1 cellular context compared by ENCODE assay signal in genomic region chr17:81926451-81927144, GRCh38.
A peak's percentile ranks its signal among the peaks of the same experiment; 100 is the strongest.
TF ChIP-seq lines count a peak whose summit lies in the region.

No MANE protein-coding gene starts in this region.

TF ChIP-seq in HEK293, 187 proteins besides CTCF, POLR2A, EP300 and RAD21 (continued from another document and continues in another):
- TF ChIP-seq, protein P1, sequence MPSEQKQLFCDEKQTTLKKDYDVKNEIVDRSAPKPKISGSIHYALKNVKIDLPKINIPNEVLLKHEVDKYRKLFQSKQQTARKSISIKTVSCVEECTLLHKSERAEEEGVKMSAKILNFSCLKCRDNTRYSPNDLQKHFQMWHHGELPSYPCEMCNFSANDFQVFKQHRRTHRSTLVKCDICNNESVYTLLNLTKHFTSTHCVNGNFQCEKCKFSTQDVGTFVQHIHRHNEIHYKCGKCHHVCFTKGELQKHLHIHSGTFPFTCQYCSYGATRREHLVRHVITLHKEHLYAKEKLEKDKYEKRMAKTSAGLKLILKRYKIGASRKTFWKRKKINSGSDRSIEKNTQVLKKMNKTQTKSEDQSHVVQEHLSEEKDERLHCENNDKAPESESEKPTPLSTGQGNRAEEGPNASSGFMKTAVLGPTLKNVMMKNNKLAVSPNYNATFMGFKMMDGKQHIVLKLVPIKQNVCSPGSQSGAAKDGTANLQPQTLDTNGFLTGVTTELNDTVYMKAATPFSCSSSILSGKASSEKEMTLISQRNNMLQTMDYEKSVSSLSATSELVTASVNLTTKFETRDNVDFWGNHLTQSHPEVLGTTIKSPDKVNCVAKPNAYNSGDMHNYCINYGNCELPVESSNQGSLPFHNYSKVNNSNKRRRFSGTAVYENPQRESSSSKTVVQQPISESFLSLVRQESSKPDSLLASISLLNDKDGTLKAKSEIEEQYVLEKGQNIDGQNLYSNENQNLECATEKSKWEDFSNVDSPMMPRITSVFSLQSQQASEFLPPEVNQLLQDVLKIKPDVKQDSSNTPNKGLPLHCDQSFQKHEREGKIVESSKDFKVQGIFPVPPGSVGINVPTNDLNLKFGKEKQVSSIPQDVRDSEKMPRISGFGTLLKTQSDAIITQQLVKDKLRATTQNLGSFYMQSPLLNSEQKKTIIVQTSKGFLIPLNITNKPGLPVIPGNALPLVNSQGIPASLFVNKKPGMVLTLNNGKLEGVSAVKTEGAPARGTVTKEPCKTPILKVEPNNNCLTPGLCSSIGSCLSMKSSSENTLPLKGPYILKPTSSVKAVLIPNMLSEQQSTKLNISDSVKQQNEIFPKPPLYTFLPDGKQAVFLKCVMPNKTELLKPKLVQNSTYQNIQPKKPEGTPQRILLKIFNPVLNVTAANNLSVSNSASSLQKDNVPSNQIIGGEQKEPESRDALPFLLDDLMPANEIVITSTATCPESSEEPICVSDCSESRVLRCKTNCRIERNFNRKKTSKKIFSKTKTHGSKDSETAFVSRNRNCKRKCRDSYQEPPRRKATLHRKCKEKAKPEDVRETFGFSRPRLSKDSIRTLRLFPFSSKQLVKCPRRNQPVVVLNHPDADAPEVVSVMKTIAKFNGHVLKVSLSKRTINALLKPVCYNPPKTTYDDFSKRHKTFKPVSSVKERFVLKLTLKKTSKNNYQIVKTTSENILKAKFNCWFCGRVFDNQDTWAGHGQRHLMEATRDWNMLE (tag by site-specific recombination; conservative IDR thresholded peaks at IDR 0.05; ENCODE audit: low read depth) = no peak; the same call in 1 of the 2 replicates
- TF ChIP-seq ZNF292 (tag by site-specific recombination; IDR thresholded peaks at IDR 0.05; ENCODE audit: borderline replicate concordance, low read depth) (no peak), ZNF529 (tag by site-specific recombination; IDR thresholded peaks at IDR 0.05; ENCODE audit: insufficient replicate concordance) (no peak), ZBTB20 (tag by site-specific recombination; IDR thresholded peaks at IDR 0.05) (peak; percentile 44), BCL11A (tag by site-specific recombination; IDR thresholded peaks at IDR 0.05; ENCODE audit: low read depth) (peak; percentile 83), ZNF664 (tag by site-specific recombination; IDR thresholded peaks at IDR 0.05) (no peak), ZBTB8A (tag by site-specific recombination; IDR thresholded peaks at IDR 0.05) (peak; percentile 86), ZIC2 (tag by site-specific recombination; IDR thresholded peaks at IDR 0.05) (peak; percentile 99), ZNF629 (tag by site-specific recombination; IDR thresholded peaks at IDR 0.05) (peak; percentile 94), KLF9 (tag by site-specific recombination; IDR thresholded peaks at IDR 0.05; ENCODE audit: low read depth) (peak; percentile 61; the same call in 1 of the 2 replicates), ZNF174 (tag by site-specific recombination; IDR thresholded peaks at IDR 0.05) (no peak), ZNF19 (tag by site-specific recombination; IDR thresholded peaks at IDR 0.05; ENCODE audit: low read depth) (no peak), ZNF155 (tag by site-specific recombination; IDR thresholded peaks at IDR 0.05) (no peak), ZNF768 (tag by site-specific recombination; IDR thresholded peaks at IDR 0.05) (no peak), ZSCAN30 (tag by site-specific recombination; IDR thresholded peaks at IDR 0.05) (no peak; the same call in 1 of the 2 replicates), YY1 (tag by site-specific recombination; IDR thresholded peaks at IDR 0.05) (peak; percentile 5; the same call in 1 of the 2 replicates), KLF8 (tag by site-specific recombination; IDR thresholded peaks at IDR 0.05) (peak; percentile 82; the same call in 1 of the 2 replicates), ZNF169 (tag by site-specific recombination; IDR thresholded peaks at IDR 0.05) (no peak), EGR2 (tag by site-specific recombination; IDR thresholded peaks at IDR 0.05; ENCODE audit: low read depth) (peak; percentile 70; the same call in 1 of the 2 replicates), ZNF560 (tag by site-specific recombination; IDR thresholded peaks at IDR 0.05; ENCODE audit: borderline replicate concordance) (no peak), ZBTB26 (tag by site-specific recombination; optimal IDR thresholded peaks at IDR 0.05) (peak; percentile 67), ZNF335 (tag by site-specific recombination; conservative IDR thresholded peaks at IDR 0.05) (peak; percentile 91), ZNF623 (tag by site-specific recombination; IDR thresholded peaks at IDR 0.05) (no peak; the same call in 1 of the 2 replicates), ZNF112 (tag by site-specific recombination; IDR thresholded peaks at IDR 0.05) (no peak), ZEB2 (tag by site-specific recombination; IDR thresholded peaks at IDR 0.05) (peak; percentile 99), ZNF280D (tag by site-specific recombination; IDR thresholded peaks at IDR 0.05) (no peak; the same call in 1 of the 2 replicates), ZBTB17 (tag by site-specific recombination; IDR thresholded peaks at IDR 0.05) (peak; percentile 91), ZNF391 (tag by site-specific recombination; IDR thresholded peaks at IDR 0.05; ENCODE audit: borderline replicate concordance, low read depth) (0 out of 2 replicates have a peak, but pooled peaks have one; percentile 27), ZNF558 (tag by site-specific recombination; IDR thresholded peaks at IDR 0.05) (peak; percentile 20; the same call in 1 of the 2 replicates), ZNF394 (tag by site-specific recombination; IDR thresholded peaks at IDR 0.05; ENCODE audit: borderline replicate concordance) (peak; percentile 51; the same call in 1 of the 2 replicates), ZNF571 (tag by site-specific recombination; IDR thresholded peaks at IDR 0.05) (no peak), MEIS1 (CRISPR knock-in tag; IDR thresholded peaks at IDR 0.05; ENCODE audit: borderline replicate concordance) (no peak), ZNF514 (tag by site-specific recombination; IDR thresholded peaks at IDR 0.05) (no peak), GLIS1 (tag by site-specific recombination; IDR thresholded peaks at IDR 0.05) (peak; percentile 99)
- TF ChIP-seq, protein P2, sequence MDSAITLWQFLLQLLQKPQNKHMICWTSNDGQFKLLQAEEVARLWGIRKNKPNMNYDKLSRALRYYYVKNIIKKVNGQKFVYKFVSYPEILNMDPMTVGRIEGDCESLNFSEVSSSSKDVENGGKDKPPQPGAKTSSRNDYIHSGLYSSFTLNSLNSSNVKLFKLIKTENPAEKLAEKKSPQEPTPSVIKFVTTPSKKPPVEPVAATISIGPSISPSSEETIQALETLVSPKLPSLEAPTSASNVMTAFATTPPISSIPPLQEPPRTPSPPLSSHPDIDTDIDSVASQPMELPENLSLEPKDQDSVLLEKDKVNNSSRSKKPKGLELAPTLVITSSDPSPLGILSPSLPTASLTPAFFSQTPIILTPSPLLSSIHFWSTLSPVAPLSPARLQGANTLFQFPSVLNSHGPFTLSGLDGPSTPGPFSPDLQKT (IDR thresholded peaks at IDR 0.05; ENCODE audit: borderline replicate concordance, low read depth, low read length) = no peak
- TF ChIP-seq, protein P3, sequence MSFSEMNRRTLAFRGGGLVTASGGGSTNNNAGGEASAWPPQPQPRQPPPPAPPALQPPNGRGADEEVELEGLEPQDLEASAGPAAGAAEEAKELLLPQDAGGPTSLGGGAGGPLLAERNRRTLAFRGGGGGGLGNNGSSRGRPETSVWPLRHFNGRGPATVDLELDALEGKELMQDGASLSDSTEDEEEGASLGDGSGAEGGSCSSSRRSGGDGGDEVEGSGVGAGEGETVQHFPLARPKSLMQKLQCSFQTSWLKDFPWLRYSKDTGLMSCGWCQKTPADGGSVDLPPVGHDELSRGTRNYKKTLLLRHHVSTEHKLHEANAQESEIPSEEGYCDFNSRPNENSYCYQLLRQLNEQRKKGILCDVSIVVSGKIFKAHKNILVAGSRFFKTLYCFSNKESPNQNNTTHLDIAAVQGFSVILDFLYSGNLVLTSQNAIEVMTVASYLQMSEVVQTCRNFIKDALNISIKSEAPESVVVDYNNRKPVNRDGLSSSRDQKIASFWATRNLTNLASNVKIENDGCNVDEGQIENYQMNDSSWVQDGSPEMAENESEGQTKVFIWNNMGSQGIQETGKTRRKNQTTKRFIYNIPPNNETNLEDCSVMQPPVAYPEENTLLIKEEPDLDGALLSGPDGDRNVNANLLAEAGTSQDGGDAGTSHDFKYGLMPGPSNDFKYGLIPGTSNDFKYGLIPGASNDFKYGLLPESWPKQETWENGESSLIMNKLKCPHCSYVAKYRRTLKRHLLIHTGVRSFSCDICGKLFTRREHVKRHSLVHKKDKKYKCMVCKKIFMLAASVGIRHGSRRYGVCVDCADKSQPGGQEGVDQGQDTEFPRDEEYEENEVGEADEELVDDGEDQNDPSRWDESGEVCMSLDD (tag by site-specific recombination; IDR thresholded peaks at IDR 0.05) = peak; percentile 87
- TF ChIP-seq, protein P4, sequence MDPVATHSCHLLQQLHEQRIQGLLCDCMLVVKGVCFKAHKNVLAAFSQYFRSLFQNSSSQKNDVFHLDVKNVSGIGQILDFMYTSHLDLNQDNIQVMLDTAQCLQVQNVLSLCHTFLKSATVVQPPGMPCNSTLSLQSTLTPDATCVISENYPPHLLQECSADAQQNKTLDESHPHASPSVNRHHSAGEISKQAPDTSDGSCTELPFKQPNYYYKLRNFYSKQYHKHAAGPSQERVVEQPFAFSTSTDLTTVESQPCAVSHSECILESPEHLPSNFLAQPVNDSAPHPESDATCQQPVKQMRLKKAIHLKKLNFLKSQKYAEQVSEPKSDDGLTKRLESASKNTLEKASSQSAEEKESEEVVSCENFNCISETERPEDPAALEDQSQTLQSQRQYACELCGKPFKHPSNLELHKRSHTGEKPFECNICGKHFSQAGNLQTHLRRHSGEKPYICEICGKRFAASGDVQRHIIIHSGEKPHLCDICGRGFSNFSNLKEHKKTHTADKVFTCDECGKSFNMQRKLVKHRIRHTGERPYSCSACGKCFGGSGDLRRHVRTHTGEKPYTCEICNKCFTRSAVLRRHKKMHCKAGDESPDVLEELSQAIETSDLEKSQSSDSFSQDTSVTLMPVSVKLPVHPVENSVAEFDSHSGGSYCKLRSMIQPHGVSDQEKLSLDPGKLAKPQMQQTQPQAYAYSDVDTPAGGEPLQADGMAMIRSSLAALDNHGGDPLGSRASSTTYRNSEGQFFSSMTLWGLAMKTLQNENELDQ (tag by site-specific recombination; IDR thresholded peaks at IDR 0.05; ENCODE audit: low read depth) = no peak
- TF ChIP-seq, protein P5, sequence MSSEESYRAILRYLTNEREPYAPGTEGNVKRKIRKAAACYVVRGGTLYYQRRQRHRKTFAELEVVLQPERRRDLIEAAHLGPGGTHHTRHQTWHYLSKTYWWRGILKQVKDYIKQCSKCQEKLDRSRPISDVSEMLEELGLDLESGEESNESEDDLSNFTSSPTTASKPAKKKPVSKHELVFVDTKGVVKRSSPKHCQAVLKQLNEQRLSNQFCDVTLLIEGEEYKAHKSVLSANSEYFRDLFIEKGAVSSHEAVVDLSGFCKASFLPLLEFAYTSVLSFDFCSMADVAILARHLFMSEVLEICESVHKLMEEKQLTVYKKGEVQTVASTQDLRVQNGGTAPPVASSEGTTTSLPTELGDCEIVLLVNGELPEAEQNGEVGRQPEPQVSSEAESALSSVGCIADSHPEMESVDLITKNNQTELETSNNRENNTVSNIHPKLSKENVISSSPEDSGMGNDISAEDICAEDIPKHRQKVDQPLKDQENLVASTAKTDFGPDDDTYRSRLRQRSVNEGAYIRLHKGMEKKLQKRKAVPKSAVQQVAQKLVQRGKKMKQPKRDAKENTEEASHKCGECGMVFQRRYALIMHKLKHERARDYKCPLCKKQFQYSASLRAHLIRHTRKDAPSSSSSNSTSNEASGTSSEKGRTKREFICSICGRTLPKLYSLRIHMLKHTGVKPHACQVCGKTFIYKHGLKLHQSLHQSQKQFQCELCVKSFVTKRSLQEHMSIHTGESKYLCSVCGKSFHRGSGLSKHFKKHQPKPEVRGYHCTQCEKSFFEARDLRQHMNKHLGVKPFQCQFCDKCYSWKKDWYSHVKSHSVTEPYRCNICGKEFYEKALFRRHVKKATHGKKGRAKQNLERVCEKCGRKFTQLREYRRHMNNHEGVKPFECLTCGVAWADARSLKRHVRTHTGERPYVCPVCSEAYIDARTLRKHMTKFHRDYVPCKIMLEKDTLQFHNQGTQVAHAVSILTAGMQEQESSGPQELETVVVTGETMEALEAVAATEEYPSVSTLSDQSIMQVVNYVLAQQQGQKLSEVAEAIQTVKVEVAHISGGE (tag by site-specific recombination; conservative IDR thresholded peaks at IDR 0.05; ENCODE audit: low read depth) = peak; percentile 42
- TF ChIP-seq, protein P6, sequence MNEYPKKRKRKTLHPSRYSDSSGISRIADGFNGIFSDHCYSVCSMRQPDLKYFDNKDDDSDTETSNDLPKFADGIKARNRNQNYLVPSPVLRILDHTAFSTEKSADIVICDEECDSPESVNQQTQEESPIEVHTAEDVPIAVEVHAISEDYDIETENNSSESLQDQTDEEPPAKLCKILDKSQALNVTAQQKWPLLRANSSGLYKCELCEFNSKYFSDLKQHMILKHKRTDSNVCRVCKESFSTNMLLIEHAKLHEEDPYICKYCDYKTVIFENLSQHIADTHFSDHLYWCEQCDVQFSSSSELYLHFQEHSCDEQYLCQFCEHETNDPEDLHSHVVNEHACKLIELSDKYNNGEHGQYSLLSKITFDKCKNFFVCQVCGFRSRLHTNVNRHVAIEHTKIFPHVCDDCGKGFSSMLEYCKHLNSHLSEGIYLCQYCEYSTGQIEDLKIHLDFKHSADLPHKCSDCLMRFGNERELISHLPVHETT (tag by site-specific recombination; IDR thresholded peaks at IDR 0.05) = peak; percentile 75
